In the genomic region with DNA sequence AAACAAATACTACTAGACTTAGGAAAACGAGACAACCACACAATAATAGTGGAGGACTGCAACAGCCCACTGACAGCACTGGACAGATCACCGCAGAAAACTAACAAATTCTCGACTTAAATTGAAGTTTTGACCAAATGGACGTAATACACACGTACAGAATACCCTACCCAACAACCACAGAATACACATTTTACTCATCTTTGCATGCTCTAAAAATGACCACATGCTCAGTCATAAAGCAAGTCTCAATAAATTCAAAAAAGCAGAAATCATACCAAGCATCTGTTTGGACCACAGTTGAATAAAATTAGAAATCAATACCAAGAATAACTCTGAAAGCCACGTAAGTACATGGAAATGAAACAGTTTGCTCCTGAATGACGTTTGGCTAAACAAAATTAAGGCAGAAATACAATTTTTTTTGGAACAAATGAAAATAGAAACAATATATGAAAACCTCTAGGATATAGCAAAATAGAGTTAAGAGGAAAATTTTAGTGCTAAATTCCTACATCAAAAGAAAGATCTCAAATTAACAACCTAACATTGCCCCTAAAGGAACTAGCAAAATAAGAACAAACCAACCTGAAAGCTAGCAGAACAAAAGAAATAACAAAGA, we compare ENCODE assay signal across 13 cellular contexts.
DNase-seq lines count a peak whose midpoint lies in the region; ATAC-seq and TF ChIP-seq lines count a peak whose summit lies in the region.
"Had no signal": no experiment of that assay in that cellular context is flagged by ENCODE, and none has a peak within 500 bp of the region (broad histone marks: within the 10 kb centered on the region; RNA-seq: fewer than 3 reads in every experiment).

No MANE protein-coding gene starts in this region.

- peak; percentile 94 for ATAC-seq in GM19035 (IDR thresholded peaks at IDR 0.05; ENCODE audit: unreplicated experiment)
- ATAC-seq in HG02623 (IDR thresholded peaks at IDR 0.05; ENCODE audit: unreplicated experiment) = peak; percentile 84
- ATAC-seq in HG03432 (IDR thresholded peaks at IDR 0.05; ENCODE audit: unreplicated experiment) = peak; percentile 94
- ATAC-seq in GM19324 (IDR thresholded peaks at IDR 0.05; ENCODE audit: low FRiP score, unreplicated experiment) = no peak

- H3K27ac ChIP-seq in coronary artery = no peak overlapping the region
- H3K27ac ChIP-seq: left ventricle myocardium inferior, Peyer's patch had no signal

- H3K4me3 ChIP-seq in GM12865 (ENCODE audit: low read depth, low read length) (no peak overlapping the region), coronary artery (no peak overlapping the region)
- H3K4me3 ChIP-seq: left ventricle myocardium inferior, Peyer's patch had no signal

- no peak for TF ChIP-seq CTCF in GM12865 (IDR thresholded peaks at IDR 0.05; ENCODE audit: insufficient read depth, low read depth, low read length, missing control alignments)
- TF ChIP-seq CTCF in coronary artery (IDR thresholded peaks at IDR 0.05) = no peak

- DNase-seq in GM12865 (ENCODE audit: low read depth) (peak; percentile 73), GM03348 (ENCODE audit: low spot score) (no peak), middle frontal gyrus (ENCODE audit: extremely low spot score, low spot score) (no peak), coronary artery (ENCODE audit: low spot score) (no peak)
- DNase-seq: aorta, IMR-90, left ventricle myocardium inferior, NCI-H2081, Peyer's patch had no signal
